10 cellular contexts compared by ENCODE assay signal in the genomic region with DNA sequence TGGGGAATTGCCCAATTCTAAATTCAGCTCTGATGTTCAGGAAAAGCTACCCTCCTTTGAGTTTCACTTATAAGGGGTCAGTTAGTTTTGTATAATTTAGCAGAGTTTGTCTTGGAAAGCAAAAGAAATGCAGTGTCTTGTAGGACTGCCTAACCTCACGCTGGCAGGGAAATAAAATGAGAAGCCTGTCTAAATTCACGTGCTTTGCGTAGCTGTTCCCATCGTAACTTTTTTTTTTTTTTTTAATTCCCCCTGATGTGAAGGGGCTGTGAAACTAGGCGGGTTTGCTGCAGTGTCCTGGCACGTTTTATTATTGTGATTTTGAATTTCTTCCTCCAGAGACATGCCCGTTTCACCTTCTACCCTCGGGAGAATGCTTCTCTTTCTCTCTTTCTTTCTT. TPM values are rescaled to one million over a fixed set of nuclear protein-coding genes. Genes with fewer than 3 reads are reported as not detected.
DNase-seq lines count a peak whose midpoint lies in the region; ATAC-seq, FAIRE-seq and TF ChIP-seq lines count a peak whose summit lies in the region.
"Had no signal": no experiment of that assay in that cellular context is flagged by ENCODE, and none has a peak within 500 bp of the region (broad histone marks: within the 10 kb centered on the region; RNA-seq: fewer than 3 reads in every experiment).

No MANE protein-coding gene starts in this region.

- peak overlapping the region; percentile 96 for H3K27ac ChIP-seq in left ventricle myocardium inferior (replicated peaks)
- peak overlapping the region; percentile 9 for H3K27ac ChIP-seq in endothelial cell of umbilical vein (ENCODE audit: insufficient read depth, low read depth, low read length)
- H3K27ac ChIP-seq in aorta (ENCODE audit: low read depth in 1 of 2, low read length in 2 of 2) = peak overlapping the region in 1 of 2 donors; percentile 84

- H3K79me2 ChIP-seq in endothelial cell of umbilical vein (ENCODE audit: control insufficient read depth, insufficient read depth, low read length) = peaks cover 8% of the 10 kb centered on the region

- DNase-seq in left ventricle myocardium inferior (no peak), cardiac septum (ENCODE audit: low spot score) (no peak), endothelial cell of umbilical vein (ENCODE audit: low read depth, low spot score) (peak; percentile 42), aorta (no peak), RCC 7860 (ENCODE audit: low spot score) (no peak)
- DNase-seq: CD4-positive, CD25-positive, alpha-beta regulatory T cell; NCI-H1436 treated with DMSO at 0.1 percent for 48 hours had no signal

- 0 to 1% methylated on average over 8 of the region's 8 CpGs for WGBS in aorta, 2 donors

- CTCF ChIA-PET in endothelial cell of umbilical vein (lab: Charles Lee) = interaction anchor here (0.8 to 6.3 kb wide), 7 partner anchors 9 to 1403 kb away, joined by 3 to 107 read pairs (median 4); no protein-coding TSS in a partner anchor

- peaks cover 23% of the 10 kb centered on the region for H3K4me1 Mint-ChIP-seq in nephron

- peaks cover 43% of the 10 kb centered on the region for H3K4me1 ChIP-seq in left ventricle myocardium inferior
- peaks cover 28% of the 10 kb centered on the region for H3K4me1 ChIP-seq in endothelial cell of umbilical vein (ENCODE audit: control insufficient read depth, extremely low read depth, insufficient read depth, low read length)
- H3K4me1 ChIP-seq in aorta (ENCODE audit: control insufficient read depth in 1 of 2, insufficient read depth in 2 of 2, low read length in 2 of 2) = no peaks in the 10 kb centered on the region

- ATAC-seq in aorta (ENCODE audit: low FRiP score) = no peak
- no peak for ATAC-seq in HG02623 (IDR thresholded peaks at IDR 0.05; ENCODE audit: unreplicated experiment)
- no peak for ATAC-seq in GM18502 (IDR thresholded peaks at IDR 0.05; ENCODE audit: poor library complexity, unreplicated experiment)

- POLR2A ChIA-PET in endothelial cell of umbilical vein (lab: Charles Lee) = interaction anchor here (0.7 to 1.2 kb wide), 3 partner anchors 9 to 1217 kb away, joined by 3 to 4 read pairs (median 4); no protein-coding TSS in a partner anchor

- BruUV-seq in endothelial cell of umbilical vein (replicated peaks; lab: Mats Ljungman, UMichigan) = no TSS peak

- H3K27me3 ChIP-seq in left ventricle myocardium inferior (ENCODE audit: low read depth) = peaks cover 24% of the 10 kb centered on the region
- no peaks in the 10 kb centered on the region for H3K27me3 ChIP-seq in endothelial cell of umbilical vein (ENCODE audit: control insufficient read depth in 2 of 2, insufficient read depth in 2 of 2, low read length in 2 of 2)
- no peaks in the 10 kb centered on the region for H3K27me3 ChIP-seq in aorta (ENCODE audit: control insufficient read depth in 1 of 2, insufficient read depth in 2 of 2, low read length in 1 of 2)

- H4K20me1 ChIP-seq in endothelial cell of umbilical vein (replicated peaks; ENCODE audit: control insufficient read depth, extremely low read depth, insufficient read depth, low read length) = no peaks in the 10 kb centered on the region

- no peak for TF ChIP-seq POLR2A in endothelial cell of umbilical vein (IDR thresholded peaks at IDR 0.05; ENCODE audit: low read depth, low read length)

- no peak for TF ChIP-seq CTCF in left ventricle myocardium inferior (IDR thresholded peaks at IDR 0.05; ENCODE audit: borderline replicate concordance)
- no peak for TF ChIP-seq CTCF in endothelial cell of umbilical vein (IDR thresholded peaks at IDR 0.05; ENCODE audit: extremely low read depth in 1 of 2, insufficient read depth in 1 of 2, low read depth in 1 of 2, low read length in 2 of 2)
- no peak for TF ChIP-seq CTCF in nephron (IDR thresholded peaks at IDR 0.05; ENCODE audit: unreplicated experiment in 3 of 3)

- H3K4me3 Mint-ChIP-seq in nephron = peak overlapping the region; percentile 94 to 98 (median 97)
- H3K4me3 Mint-ChIP-seq: CD4-positive, CD25-positive, alpha-beta regulatory T cell had no signal

- peaks cover 54% of the 10 kb centered on the region for H3K36me3 Mint-ChIP-seq in nephron (ENCODE audit: low read depth)
- H3K36me3 Mint-ChIP-seq: CD4-positive, CD25-positive, alpha-beta regulatory T cell had no signal

- peaks cover 44% of the 10 kb centered on the region for H3K27me3 Mint-ChIP-seq in nephron (ENCODE audit: low read depth)

- FAIRE-seq in endothelial cell of umbilical vein (lab: Jason Lieb, UNC) (no peak), RCC 7860 (lab: Jason Lieb, UNC) (no peak)

- no peaks in the 10 kb centered on the region for H3K9me1 ChIP-seq in endothelial cell of umbilical vein (replicated peaks; ENCODE audit: control insufficient read depth, extremely low read depth, insufficient read depth, low read length)

- H3K36me3 ChIP-seq in left ventricle myocardium inferior = no peaks in the 10 kb centered on the region
- peaks cover 0 to 2% of the 10 kb centered on the region in 2 experiments for H3K36me3 ChIP-seq in endothelial cell of umbilical vein (ENCODE audit: control insufficient read depth in 2 of 2, extremely low read depth in 1 of 2, insufficient read depth in 2 of 2, low read length in 2 of 2)
- H3K36me3 ChIP-seq in aorta (ENCODE audit: control insufficient read depth in 1 of 2, insufficient read depth in 2 of 2, low read length in 1 of 2) = no peaks in the 10 kb centered on the region

- H3K9me3 ChIP-seq in left ventricle myocardium inferior (replicated peaks) (no peaks in the 10 kb centered on the region), endothelial cell of umbilical vein (replicated peaks; ENCODE audit: control insufficient read depth, insufficient read depth, low read length) (no peaks in the 10 kb centered on the region), aorta (ENCODE audit: control insufficient read depth, low read length) (no peaks in the 10 kb centered on the region)

- no peak overlapping the region for H2AFZ ChIP-seq in endothelial cell of umbilical vein (ENCODE audit: low read depth, low read length)

- intact Hi-C loops in left ventricle myocardium inferior (cut with micrococcal nuclease) = no loop called here
- intact Hi-C loops in cardiac septum (cut with DNase I) = loop anchor here (5.0 kb wide), 2 partner anchors 60 to 135 kb away; no protein-coding TSS in a partner anchor
- intact Hi-C loops in endothelial cell of umbilical vein (cut with micrococcal nuclease) = loop anchor here (10.0 kb wide), 2 partner anchors 698 to 1002 kb away; partner anchors contain the start of gene SPRED2
- intact Hi-C loops in aorta (cut with DNase I) = loop anchor here (10.0 kb wide), 2 partner anchors 408 to 1598 kb away; no protein-coding TSS in a partner anchor

- H3K9me3 Mint-ChIP-seq in nephron = peaks cover 4% of the 10 kb centered on the region

- peak overlapping the region; percentile 74 for H3K4me2 ChIP-seq in endothelial cell of umbilical vein (ENCODE audit: insufficient read depth, low read length)

- H3K9ac ChIP-seq in endothelial cell of umbilical vein (replicated peaks; ENCODE audit: extremely low read depth, insufficient read depth, low read length) = peak overlapping the region; percentile 94

- H3K27ac Mint-ChIP-seq in nephron = peak overlapping the region; percentile 98 to 99 (median 99)
- H3K27ac Mint-ChIP-seq: CD4-positive, CD25-positive, alpha-beta regulatory T cell had no signal

- dilution Hi-C loops in endothelial cell of umbilical vein (cut with MboI; ENCODE audit: extremely low pct_ligation_motif_present, low sequenced_read_pairs) = no loop called here

- peak overlapping the region; percentile 81 for H3K4me3 ChIP-seq in left ventricle myocardium inferior
- H3K4me3 ChIP-seq in endothelial cell of umbilical vein (replicated peaks in 1 of 3; ENCODE audit: insufficient read depth in 1 of 3, low read depth in 1 of 3, low read length in 3 of 3) = peak overlapping the region; percentile 64 to 97 (median 97)
- peak overlapping the region; percentile 70 to 91 for H3K4me3 ChIP-seq in aorta (ENCODE audit: low read length in 2 of 2)

TF ChIP-seq in endothelial cell of umbilical vein, 7 proteins besides CTCF, POLR2A, EP300 and RAD21:
- TF ChIP-seq JUN (IDR thresholded peaks at IDR 0.05; ENCODE audit: borderline replicate concordance, insufficient read depth, insufficient read length, low read depth) (no peak), FOS (IDR thresholded peaks at IDR 0.05; ENCODE audit: borderline replicate concordance, insufficient read depth, low read length) (no peak), MYC (IDR thresholded peaks at IDR 0.05; ENCODE audit: low read depth, low read length) (no peak), POLR2AphosphoS5 (IDR thresholded peaks at IDR 0.05; ENCODE audit: insufficient read depth, low read depth, low read length) (no peak), EZH2 (IDR thresholded peaks at IDR 0.05; ENCODE audit: borderline replicate concordance, low read depth, low read length, severe bottlenecking) (no peak), GATA2 (IDR thresholded peaks at IDR 0.05; ENCODE audit: insufficient read depth, insufficient read length, low read depth, low read length) (no peak)
- TF ChIP-seq, protein P1, sequence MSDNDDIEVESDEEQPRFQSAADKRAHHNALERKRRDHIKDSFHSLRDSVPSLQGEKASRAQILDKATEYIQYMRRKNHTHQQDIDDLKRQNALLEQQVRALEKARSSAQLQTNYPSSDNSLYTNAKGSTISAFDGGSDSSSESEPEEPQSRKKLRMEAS (IDR thresholded peaks at IDR 0.05; ENCODE audit: insufficient read depth, insufficient read length) = no peak

RNA-seq across cellular contexts. Expression of gene MEIS1, which starts 2.1 kb away (rescaled TPM):
- 38.0 TPM for total RNA-seq in left ventricle myocardium inferior
- total RNA-seq in cardiac septum = 24.7 TPM
- 26.3 and 26.5 TPM in 2 replicates for total RNA-seq in endothelial cell of umbilical vein
- polyA plus RNA-seq in endothelial cell of umbilical vein = 8.1 and 10.0 TPM in 2 replicates
- polyA plus RNA-seq in endothelial cell of umbilical vein (2011; cell fraction: cytosol; rRNA removed) = 6.5 and 7.9 TPM in 2 replicates
- polyA plus RNA-seq in endothelial cell of umbilical vein (2011; cell fraction: nucleus; rRNA removed) = 26.3 and 33.4 TPM in 2 replicates
- polyA plus RNA-seq in endothelial cell of umbilical vein (2012) = 6.4 and 7.9 TPM in 2 replicates
- polyA minus RNA-seq in endothelial cell of umbilical vein = 28.1 and 34.9 TPM in 2 replicates
- polyA minus RNA-seq in endothelial cell of umbilical vein (2011; cell fraction: cytosol; rRNA and poly(A)+ RNA removed) = 10.3 TPM
- 49.7 and 53.7 TPM in 2 replicates for polyA minus RNA-seq in endothelial cell of umbilical vein (2011; cell fraction: nucleus; rRNA and poly(A)+ RNA removed)
- total RNA-seq in aorta = 10 to 100 TPM; 35.4 to 76.6 TPM
- polyA plus RNA-seq in aorta = 10 to 100 TPM in 1 of 2 donors, 1 to 10 TPM in 1; 7.6 to 31.5 TPM
- polyA plus RNA-seq: CD4-positive, CD25-positive, alpha-beta regulatory T cell had no signal
